8 cellular contexts compared by ENCODE assay signal in the genomic region with DNA sequence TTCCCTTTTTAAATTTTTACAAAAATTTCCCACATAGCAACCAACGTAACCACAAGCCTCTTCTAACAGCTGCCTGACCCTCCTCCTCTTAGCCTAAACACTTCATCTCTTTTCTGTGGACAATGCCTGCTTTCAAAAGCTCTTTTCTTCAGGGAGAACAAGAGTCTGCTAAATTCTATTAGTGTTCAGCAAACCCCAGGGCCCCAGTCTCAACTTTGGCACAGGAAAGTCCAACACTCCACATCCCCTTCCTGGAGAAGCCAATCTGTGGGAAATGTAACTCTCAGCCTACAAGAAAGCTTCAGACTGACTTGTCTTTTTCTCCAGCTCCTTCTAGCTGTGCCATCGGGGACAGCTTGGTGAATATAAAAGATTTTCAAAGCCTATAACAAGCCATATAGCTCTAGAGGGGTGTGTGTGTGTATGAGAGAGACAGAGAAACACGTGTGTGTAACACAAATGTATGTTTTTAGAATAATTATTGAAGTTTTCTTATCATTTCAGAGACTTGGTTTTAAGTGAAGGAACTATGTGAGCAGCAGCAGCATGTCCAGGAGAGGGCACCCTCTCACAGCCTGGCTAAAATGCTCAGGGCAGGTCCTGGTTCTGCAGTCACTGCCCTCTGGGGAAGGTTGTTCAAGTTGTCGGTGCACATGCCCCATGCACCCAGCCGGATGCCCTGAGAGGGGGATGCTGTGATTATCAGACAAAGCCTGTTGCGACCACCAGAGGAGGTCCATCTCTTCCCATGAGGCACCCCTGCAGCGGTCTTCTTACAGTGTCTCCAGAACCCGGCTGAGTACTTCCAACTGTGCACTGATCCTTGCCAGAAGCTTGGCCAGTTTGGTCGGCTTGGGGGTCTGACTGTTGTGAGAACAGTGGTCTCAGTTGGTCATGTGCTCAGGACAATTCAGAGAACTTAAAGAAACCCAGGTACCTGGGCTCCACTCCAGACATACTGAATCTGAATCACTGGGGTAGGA. TPM values are rescaled to one million over a fixed set of nuclear protein-coding genes. Genes with fewer than 3 reads are reported as not detected.
DNase-seq lines count a peak whose midpoint lies in the region; ATAC-seq and TF ChIP-seq lines count a peak whose summit lies in the region.

No MANE protein-coding gene starts in this region.

- H3K27ac ChIP-seq in neural cell (ENCODE audit: low read length) = no peak overlapping the region

- CTCF ChIA-PET in activated CD8-positive, alpha-beta memory T cell treated with anti-CD3 and anti-CD28 coated beads, Interleukin-2, amount 10 ng/mL, durations not matched to agents 7 days and 5 days (lab: Charles Lee) = interaction anchor here (0.6 to 5.5 kb wide), 13 partner anchors 11 to 305 kb away, joined by 3 to 32 read pairs (median 3); a partner anchor contains a TSS

- H3K36me3 ChIP-seq in H7 (replicated peaks; ENCODE audit: control insufficient read depth, insufficient read depth, low read length) = no peaks in the 10 kb centered on the region
- no peaks in the 10 kb centered on the region for H3K36me3 ChIP-seq in neural cell (ENCODE audit: insufficient read depth, low read length)

- no peak overlapping the region for H3K9ac ChIP-seq in neural cell (ENCODE audit: low read length)

- ATAC-seq in activated CD8-positive, alpha-beta memory T cell treated with anti-CD3 and anti-CD28 coated beads, Interleukin-2, amount 10 ng/mL, durations not matched to agents 7 days and 5 days = peak; percentile 80

- peaks cover 32% of the 10 kb centered on the region for H3K27me3 Mint-ChIP-seq in activated CD8-positive, alpha-beta memory T cell treated with anti-CD3 and anti-CD28 coated beads, Interleukin-2, amount 10 ng/mL, durations not matched to agents 7 days and 5 days

- H3F3A ChIP-seq in neural cell (ENCODE audit: insufficient read depth, low read length, poor library complexity, severe bottlenecking) = no peaks in the 10 kb centered on the region

- H3K4me3 Mint-ChIP-seq in activated CD8-positive, alpha-beta memory T cell treated with anti-CD3 and anti-CD28 coated beads, Interleukin-2, amount 10 ng/mL, durations not matched to agents 7 days and 5 days = no peak overlapping the region

- TF ChIP-seq RAD21 in neural cell (conservative IDR thresholded peaks at IDR 0.05) = peak; percentile 63

- DNase-seq in NCI-H1417 (lab: John Stamatoyannopoulos, UW) (peak; percentile 46 to 70 (median 69)), NCI-H1417 treated with DMSO at 0.1 percent for 48 hours (lab: John Stamatoyannopoulos, UW) (no peak), H7 (peak; percentile 79), NCI-H2171 (lab: John Stamatoyannopoulos, UW) (peak; percentile 2), fibroblast of peridontal ligament (ENCODE audit: extremely low read depth) (peak; percentile 55)
- peak; percentile 71 for DNase-seq in activated CD8-positive, alpha-beta memory T cell treated with anti-CD3 and anti-CD28 coated beads, Interleukin-2, amount 10 ng/mL, durations not matched to agents 7 days and 5 days
- no peak for DNase-seq in effector CD8-positive, alpha-beta T cell (lab: John Stamatoyannopoulos, UW)

- no peaks in the 10 kb centered on the region for H3K79me2 ChIP-seq in neural cell (replicated peaks; ENCODE audit: insufficient read depth, low read length)

- H3K27me3 ChIP-seq in H7 (ENCODE audit: control insufficient read depth, insufficient read depth, low read length) = no peaks in the 10 kb centered on the region; the same call in 1 of the 2 replicates
- H3K27me3 ChIP-seq in neural cell (ENCODE audit: insufficient read depth, low read depth, low read length) = no peaks in the 10 kb centered on the region

- no peak overlapping the region for H3K4me3 ChIP-seq in H7 (ENCODE audit: insufficient read depth, low read depth, low read length)
- no peak overlapping the region for H3K4me3 ChIP-seq in neural cell (ENCODE audit: low read length)

- no peaks in the 10 kb centered on the region for H3K36me3 Mint-ChIP-seq in activated CD8-positive, alpha-beta memory T cell treated with anti-CD3 and anti-CD28 coated beads, Interleukin-2, amount 10 ng/mL, durations not matched to agents 7 days and 5 days

- peaks cover 3% of the 10 kb centered on the region for H3K4me1 Mint-ChIP-seq in activated CD8-positive, alpha-beta memory T cell treated with anti-CD3 and anti-CD28 coated beads, Interleukin-2, amount 10 ng/mL, durations not matched to agents 7 days and 5 days

- H4K20me1 ChIP-seq in neural cell (ENCODE audit: insufficient read depth) = no peaks in the 10 kb centered on the region

- peak; percentile 67 for TF ChIP-seq CTCF in neural cell (IDR thresholded peaks at IDR 0.05; ENCODE audit: poor library complexity, severe bottlenecking)

- no peak overlapping the region for H3K4me2 ChIP-seq in neural cell (ENCODE audit: low read length)

- no peak overlapping the region for H2AFZ ChIP-seq in neural cell (ENCODE audit: low read depth, low read length)

- no peak overlapping the region for H3K27ac Mint-ChIP-seq in activated CD8-positive, alpha-beta memory T cell treated with anti-CD3 and anti-CD28 coated beads, Interleukin-2, amount 10 ng/mL, durations not matched to agents 7 days and 5 days

- no peak for TF ChIP-seq EP300 in neural cell (conservative IDR thresholded peaks at IDR 0.05; ENCODE audit: poor library complexity, severe bottlenecking)

- no peaks in the 10 kb centered on the region for H3K9me2 ChIP-seq in neural cell (ENCODE audit: insufficient read depth, low read length)

- H3K9me3 ChIP-seq in neural cell (ENCODE audit: low read length) = no peaks in the 10 kb centered on the region

- H3K9me3 Mint-ChIP-seq in activated CD8-positive, alpha-beta memory T cell treated with anti-CD3 and anti-CD28 coated beads, Interleukin-2, amount 10 ng/mL, durations not matched to agents 7 days and 5 days (ENCODE audit: low read depth) = no peaks in the 10 kb centered on the region

TF ChIP-seq in neural cell, 6 proteins besides CTCF, POLR2A, EP300 and RAD21:
- no peak for TF ChIP-seq TAF1 (IDR thresholded peaks at IDR 0.05; ENCODE audit: low read depth)
- TF ChIP-seq POLR2AphosphoS5 (IDR thresholded peaks at IDR 0.05) = no peak
- no peak for TF ChIP-seq MXI1 (conservative IDR thresholded peaks at IDR 0.05; ENCODE audit: poor library complexity, severe bottlenecking)
- TF ChIP-seq, protein P1, sequence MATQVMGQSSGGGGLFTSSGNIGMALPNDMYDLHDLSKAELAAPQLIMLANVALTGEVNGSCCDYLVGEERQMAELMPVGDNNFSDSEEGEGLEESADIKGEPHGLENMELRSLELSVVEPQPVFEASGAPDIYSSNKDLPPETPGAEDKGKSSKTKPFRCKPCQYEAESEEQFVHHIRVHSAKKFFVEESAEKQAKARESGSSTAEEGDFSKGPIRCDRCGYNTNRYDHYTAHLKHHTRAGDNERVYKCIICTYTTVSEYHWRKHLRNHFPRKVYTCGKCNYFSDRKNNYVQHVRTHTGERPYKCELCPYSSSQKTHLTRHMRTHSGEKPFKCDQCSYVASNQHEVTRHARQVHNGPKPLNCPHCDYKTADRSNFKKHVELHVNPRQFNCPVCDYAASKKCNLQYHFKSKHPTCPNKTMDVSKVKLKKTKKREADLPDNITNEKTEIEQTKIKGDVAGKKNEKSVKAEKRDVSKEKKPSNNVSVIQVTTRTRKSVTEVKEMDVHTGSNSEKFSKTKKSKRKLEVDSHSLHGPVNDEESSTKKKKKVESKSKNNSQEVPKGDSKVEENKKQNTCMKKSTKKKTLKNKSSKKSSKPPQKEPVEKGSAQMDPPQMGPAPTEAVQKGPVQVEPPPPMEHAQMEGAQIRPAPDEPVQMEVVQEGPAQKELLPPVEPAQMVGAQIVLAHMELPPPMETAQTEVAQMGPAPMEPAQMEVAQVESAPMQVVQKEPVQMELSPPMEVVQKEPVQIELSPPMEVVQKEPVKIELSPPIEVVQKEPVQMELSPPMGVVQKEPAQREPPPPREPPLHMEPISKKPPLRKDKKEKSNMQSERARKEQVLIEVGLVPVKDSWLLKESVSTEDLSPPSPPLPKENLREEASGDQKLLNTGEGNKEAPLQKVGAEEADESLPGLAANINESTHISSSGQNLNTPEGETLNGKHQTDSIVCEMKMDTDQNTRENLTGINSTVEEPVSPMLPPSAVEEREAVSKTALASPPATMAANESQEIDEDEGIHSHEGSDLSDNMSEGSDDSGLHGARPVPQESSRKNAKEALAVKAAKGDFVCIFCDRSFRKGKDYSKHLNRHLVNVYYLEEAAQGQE (IDR thresholded peaks at IDR 0.05; ENCODE audit: borderline replicate concordance) = no peak
- TF ChIP-seq SMC3 (conservative IDR thresholded peaks at IDR 0.05; ENCODE audit: poor library complexity) = peak; percentile 70

RNA-seq across cellular contexts. Expression of a gene that starts 34.4 kb away (rescaled TPM):
- not detected in 2 replicates for total RNA-seq in H7 (2014; rRNA removed; shearing (Covaris generic))
- total RNA-seq in activated CD8-positive, alpha-beta memory T cell treated with anti-CD3 and anti-CD28 coated beads, Interleukin-2, amount 10 ng/mL, durations not matched to agents 7 days and 5 days = not detected
- not detected in 2 replicates for polyA plus RNA-seq in neural cell
- not detected in 2 replicates for polyA minus RNA-seq in neural cell

RNA-seq across cellular contexts. Expression of a gene that starts 51.2 kb away (rescaled TPM):
- not detected in 2 replicates for total RNA-seq in H7 (2014; rRNA removed; shearing (Covaris generic))
- under 1 TPM; 0.09 TPM for total RNA-seq in activated CD8-positive, alpha-beta memory T cell treated with anti-CD3 and anti-CD28 coated beads, Interleukin-2, amount 10 ng/mL, durations not matched to agents 7 days and 5 days
- polyA plus RNA-seq in neural cell = 0.76 and 0.77 TPM in 2 replicates
- polyA minus RNA-seq in neural cell = 0.49 and 1.6 TPM in 2 replicates

Comparison
In these comparisons a context has a peak if more than half of its experiments do, and no peak if none do; other contexts are left out.
1. DNase-seq: peak in NCI-H1417 (3 of 3), H7 (single experiment), NCI-H2171 (single experiment), activated CD8-positive, alpha-beta memory T cell treated with anti-CD3 and anti-CD28 coated beads, Interleukin-2, amount 10 ng/mL, durations not matched to agents 7 days and 5 days (single experiment) and fibroblast of peridontal ligament (single experiment); none in NCI-H1417 treated with DMSO at 0.1 percent for 48 hours (single experiment) and effector CD8-positive, alpha-beta T cell (single experiment).